28 cellular contexts compared by ENCODE assay signal in the genomic region with DNA sequence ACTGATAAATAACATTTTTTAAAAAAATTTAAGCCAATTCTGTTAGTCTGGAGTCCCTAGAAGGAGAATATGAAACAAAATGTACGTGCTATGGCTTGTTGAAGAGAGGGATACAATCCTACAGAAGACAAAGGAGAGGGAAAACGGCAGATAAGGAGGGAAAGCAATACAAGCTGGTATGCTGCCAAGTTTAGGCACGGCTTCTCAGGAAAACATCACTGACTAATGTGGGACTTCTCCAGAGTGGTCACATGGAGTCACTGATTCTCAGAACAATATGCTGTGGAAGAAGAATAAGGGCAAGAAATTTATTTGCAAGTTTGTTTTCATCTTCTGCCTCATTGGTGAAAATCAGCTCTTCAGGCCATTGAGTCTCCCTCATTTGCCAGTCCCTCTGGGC. TPM values are rescaled to one million over a fixed set of nuclear protein-coding genes. Genes with fewer than 3 reads are reported as not detected.
A peak's percentile ranks its signal among the peaks of the same experiment; 100 is the strongest.
DNase-seq lines count a peak whose midpoint lies in the region; ATAC-seq and TF ChIP-seq lines count a peak whose summit lies in the region.
"Had no signal": no experiment of that assay in that cellular context is flagged by ENCODE, and none has a peak within 500 bp of the region (broad histone marks: within the 10 kb centered on the region; RNA-seq: fewer than 3 reads in every experiment).

No MANE protein-coding gene starts in this region.

- no peak overlapping the region for H3K4me3 ChIP-seq in psoas muscle
- H3K4me3 ChIP-seq: esophagus squamous epithelium, gastroesophageal sphincter, hepatocyte, pancreas, right atrium auricular region, smooth muscle cell, thoracic aorta had no signal

- no peaks in the 10 kb centered on the region for H3K4me1 ChIP-seq in psoas muscle
- H3K4me1 ChIP-seq: pancreas, right atrium auricular region had no signal

- intact Hi-C loops in psoas muscle (cut with DNase I), result no loop called here

- peak; percentile 5 for DNase-seq in EH (ENCODE audit: low read depth)
- peak; percentile 28 for DNase-seq in NCI-H1105 (lab: John Stamatoyannopoulos, UW)
- peak; percentile 2 for DNase-seq in dermis blood vessel endothelial cell
- peak; percentile 53 for DNase-seq in mucosa of gallbladder (ENCODE audit: low spot score)
- DNase-seq in middle frontal gyrus (ENCODE audit: extremely low spot score, low spot score), result no peak
- no peak for DNase-seq in psoas muscle
- DNase-seq: activated gamma-delta T cell; activated naive CD8-positive, alpha-beta T cell treated with anti-CD3 and anti-CD28 coated beads, Interleukin-2, amount 10 ng/mL, durations not matched to agents 7 days and 5 days; activated T-cell treated with anti-CD3 and anti-CD28 coated beads, Interleukin-2, amount 50 U/mL, for 4 hours; CD4-positive, alpha-beta T cell; endodermal cell; esophagus squamous epithelium; MV-4-11; NCI-H524 treated with DMSO at 0.1 percent for 48 hours; nephron progenitor cell; pancreas; SHP77; stimulated activated CD4-positive, alpha-beta T cell treated with anti-CD3 and anti-CD28 coated beads, Interleukin-1b, Interleukin-23, amount 100 ng/mL, for 48 hours; stimulated activated naive CD8-positive, alpha-beta T cell treated with anti-CD3 and anti-CD28 coated beads, Interleukin-15, amount 100 ng/mL, for 72 hours; T-helper 17 cell had no signal

- H3K27ac ChIP-seq in psoas muscle, result no peak overlapping the region
- H3K27ac ChIP-seq: esophagus squamous epithelium, gastroesophageal sphincter, hepatocyte, pancreas, right atrium auricular region, thoracic aorta had no signal

- H3K27me3 ChIP-seq in psoas muscle (ENCODE audit: insufficient read depth in 3 of 3, low read length in 2 of 3), result no peaks in the 10 kb centered on the region
- H3K27me3 ChIP-seq: esophagus squamous epithelium, gastroesophageal sphincter, pancreas, right atrium auricular region had no signal

- no peaks in the 10 kb centered on the region for H3K36me3 ChIP-seq in psoas muscle (ENCODE audit: insufficient read depth in 1 of 2, low read depth in 1 of 2)
- H3K36me3 ChIP-seq: esophagus squamous epithelium, gastroesophageal sphincter, pancreas, right atrium auricular region, thoracic aorta had no signal

- no peak for TF ChIP-seq CTCF in psoas muscle (IDR thresholded peaks at IDR 0.05)

- ATAC-seq in GM18873 (IDR thresholded peaks at IDR 0.05; ENCODE audit: low FRiP score, unreplicated experiment) (no peak), psoas muscle (no peak)
- ATAC-seq: activated T-cell treated with anti-CD3 and anti-CD28 coated beads, Interleukin-2, amount 50 U/mL, for 4 hours; gastroesophageal sphincter; Panc1; pancreas; stimulated activated naive CD8-positive, alpha-beta T cell treated with anti-CD3 and anti-CD28 coated beads, Interleukin-15, amount 100 ng/mL, for 72 hours; T-helper 17 cell had no signal

- WGBS in psoas muscle, 3 donors, result 33 to 40% (median 39%) methylated on average over 3 of the region's 3 CpGs

- no peaks in the 10 kb centered on the region for H3K9me3 ChIP-seq in psoas muscle
- H3K9me3 ChIP-seq: esophagus squamous epithelium, gastroesophageal sphincter, pancreas, right atrium auricular region, thoracic aorta had no signal

RNA-seq across cellular contexts. Expression of a gene that starts 22.9 kb away (rescaled TPM):
- 0.09 and 0.34 TPM in 2 replicates for total RNA-seq in dermis blood vessel endothelial cell
- total RNA-seq in mucosa of gallbladder, result 45.8 TPM
- total RNA-seq in psoas muscle, result under 1 TPM in 1 of 4 donors, not detected in 3; 0.18 TPM
- polyA plus RNA-seq in psoas muscle, result not detected
- total RNA-seq: activated naive CD8-positive, alpha-beta T cell treated with anti-CD3 and anti-CD28 coated beads, Interleukin-2, amount 10 ng/mL, durations not matched to agents 7 days and 5 days; astrocyte; CD4-positive, alpha-beta T cell; endodermal cell; esophagus squamous epithelium; gastroesophageal sphincter; right atrium auricular region; smooth muscle cell; T-helper 17 cell had no signal
- polyA plus RNA-seq: smooth muscle cell had no signal

Comparison
In these comparisons a context has a peak if more than half of its experiments do, and no peak if none do; other contexts are left out.
1. DNase-seq: peak in EH (single experiment), NCI-H1105 (single experiment), dermis blood vessel endothelial cell (single experiment) and mucosa of gallbladder (single experiment); none in middle frontal gyrus (single experiment) and psoas muscle (0 of 2).
2. RNA of a gene that starts 22.9 kb away (total RNA-seq): 45.8 TPM in mucosa of gallbladder (single experiment); 0.09 to 0.34 TPM in dermis blood vessel endothelial cell and 0.18 TPM in psoas muscle; every median in the first group is over 10 times any median in the second.